In genomic region chr5:142726188-142726731, GRCh38 we compare ENCODE assay signal across 12 cellular contexts. TPM values are rescaled to one million over a fixed set of nuclear protein-coding genes. Genes with fewer than 3 reads are reported as not detected.
DNase-seq lines count a peak whose midpoint lies in the region; ATAC-seq and TF ChIP-seq lines count a peak whose summit lies in the region.
"Had no signal": no experiment of that assay in that cellular context is flagged by ENCODE, and none has a peak within 500 bp of the region (broad histone marks: within the 10 kb centered on the region; RNA-seq: fewer than 3 reads in every experiment).

No MANE protein-coding gene starts in this region.

- ATAC-seq in HG02610 (IDR thresholded peaks at IDR 0.05; ENCODE audit: unreplicated experiment) (peak; percentile 78), SK-N-SH treated with all-trans-retinoic acid at 6 μM for 48 hours (peak; percentile 86), left ventricle myocardium superior (peak; percentile 8), HG02840 (IDR thresholded peaks at IDR 0.05; ENCODE audit: low FRiP score, unreplicated experiment) (no peak), GM18519 (IDR thresholded peaks at IDR 0.05; ENCODE audit: low FRiP score, unreplicated experiment) (no peak)

- TF ChIP-seq CTCF in AG09309 (IDR thresholded peaks at IDR 0.05; ENCODE audit: control insufficient read depth, insufficient read depth, low read depth, low read length, missing control alignments), result no peak

- peak; percentile 80 for DNase-seq in AG09309 (ENCODE audit: low read depth)
- no peak for DNase-seq in left ventricle myocardium superior
- no peak for DNase-seq in mesenteric fat pad (ENCODE audit: low spot score)
- DNase-seq in stimulated activated CD4-positive, alpha-beta T cell treated with anti-CD3 and anti-CD28 coated beads, Interleukin-12 subunit alpha, Interleukin-12 subunit beta, amount 100 ng/mL, for 4 hours, result no peak
- DNase-seq: activated naive CD4-positive, alpha-beta T cell treated with anti-CD3 and anti-CD28 coated beads, Interleukin-2, amount 10 ng/mL, durations not matched to agents 7 days and 5 days; hypothalamus; NCI-H1417 treated with DMSO at 0.1 percent for 48 hours had no signal

- no peak overlapping the region for H3K4me3 ChIP-seq in AG09309 (ENCODE audit: control insufficient read depth, low read depth, low read length)
- H3K4me3 ChIP-seq: skin epidermis had no signal

- intact Hi-C loops in left ventricle myocardium superior (cut with micrococcal nuclease), result no loop called here

TF ChIP-seq in SK-N-SH treated with all-trans-retinoic acid at 6 μM for 48 hours, 23 proteins besides CTCF, POLR2A, EP300 and RAD21:
- TF ChIP-seq POU6F1 (CRISPR knock-in tag; IDR thresholded peaks at IDR 0.05; ENCODE audit: borderline replicate concordance, low read depth) (no peak), ZNF8 (CRISPR knock-in tag; IDR thresholded peaks at IDR 0.05) (peak; percentile 23; the same call in 1 of the 2 replicates)
TF ChIP-seq in SK-N-SH treated with all-trans-retinoic acid at 6 μM for 48 hours: peak in this region for 1.

RNA-seq across cellular contexts. Expression of gene FGF1, which starts 40.4 kb away (rescaled TPM):
- total RNA-seq in left ventricle myocardium superior (43.6 TPM), mesenteric fat pad (9.9 TPM)

RNA-seq across cellular contexts. Expression of gene ARHGAP26, which starts 43.9 kb away (rescaled TPM):
- 34.9 TPM for total RNA-seq in left ventricle myocardium superior
- total RNA-seq in mesenteric fat pad, result 75.0 TPM

Comparison
In these comparisons a context has a peak if more than half of its experiments do, and no peak if none do; other contexts are left out.
1. ATAC-seq: peak in HG02610 (single experiment), SK-N-SH treated with all-trans-retinoic acid at 6 μM for 48 hours (single experiment) and left ventricle myocardium superior (single experiment); none in HG02840 (single experiment) and GM18519 (single experiment).